Comparison of ENCODE assay signal across 7 cellular contexts in genomic region chr12:122835693-122836026, GRCh38. TPM values are rescaled to one million over a fixed set of nuclear protein-coding genes. Genes with fewer than 3 reads are reported as not detected.
A peak's percentile ranks its signal among the peaks of the same experiment; 100 is the strongest.
DNase-seq lines count a peak whose midpoint lies in the region; ATAC-seq and TF ChIP-seq lines count a peak whose summit lies in the region.

No MANE protein-coding gene starts in this region.

- intact Hi-C loops in left ventricle myocardium inferior (cut with micrococcal nuclease) = no loop called here

- in situ Hi-C loops in GM13976 (cut with MboI; ENCODE audit: low sequenced_read_pairs, unreplicated experiment) = no loop called here

- peak; percentile 37 for ATAC-seq in HG03175 (IDR thresholded peaks at IDR 0.05; ENCODE audit: unreplicated experiment)

- H3K27ac ChIP-seq in left ventricle myocardium inferior (replicated peaks) = peak overlapping the region; percentile 86

- TF ChIP-seq CTCF in GM13976 (IDR thresholded peaks at IDR 0.05; ENCODE audit: borderline replicate concordance, control extremely low read depth, extremely low read depth, insufficient read depth, missing control alignments) (peak; percentile 19), left ventricle myocardium inferior (IDR thresholded peaks at IDR 0.05; ENCODE audit: borderline replicate concordance) (no peak), retinal pigment epithelial cell (conservative IDR thresholded peaks at IDR 0.05; ENCODE audit: low read depth, low read length) (no peak)

- H3K4me1 ChIP-seq in left ventricle myocardium inferior = peaks cover 39% of the 10 kb centered on the region

- peak; percentile 82 for DNase-seq in GM13976 (ENCODE audit: low spot score)
- peak; percentile 22 for DNase-seq in activated T-helper 1 cell treated with Interleukin-2 at 50 U/mL for 16 hours (ENCODE audit: low read depth)
- no peak for DNase-seq in left ventricle myocardium inferior
- DNase-seq in retinal pigment epithelial cell (ENCODE audit: low read depth) = no peak
- no peak for DNase-seq in Kasumi-1 (lab: John Stamatoyannopoulos, UW)
- DNase-seq in SIG-M5 (lab: John Stamatoyannopoulos, UW) = no peak

- H3K4me3 ChIP-seq in left ventricle myocardium inferior = peak overlapping the region; percentile 83
- peak overlapping the region; percentile 68 for H3K4me3 ChIP-seq in retinal pigment epithelial cell (ENCODE audit: low read length)

- H3K9me3 ChIP-seq in left ventricle myocardium inferior (replicated peaks) = no peaks in the 10 kb centered on the region

- H3K36me3 ChIP-seq in left ventricle myocardium inferior = no peaks in the 10 kb centered on the region

- no peaks in the 10 kb centered on the region for H3K27me3 ChIP-seq in left ventricle myocardium inferior (ENCODE audit: low read depth)

RNA-seq across cellular contexts. Expression of gene HIP1R, which starts 0.4 kb away (rescaled TPM):
- 11.2 TPM for total RNA-seq in left ventricle myocardium inferior

Comparison
In these comparisons a context has a peak if more than half of its experiments do, and no peak if none do; other contexts are left out.
1. DNase-seq: peak in GM13976 (single experiment) and activated T-helper 1 cell treated with Interleukin-2 at 50 U/mL for 16 hours (single experiment); none in left ventricle myocardium inferior (single experiment), retinal pigment epithelial cell (single experiment), Kasumi-1 (0 of 2) and SIG-M5 (single experiment).